ENCODE assay signal across 8 cellular contexts in the genomic region with DNA sequence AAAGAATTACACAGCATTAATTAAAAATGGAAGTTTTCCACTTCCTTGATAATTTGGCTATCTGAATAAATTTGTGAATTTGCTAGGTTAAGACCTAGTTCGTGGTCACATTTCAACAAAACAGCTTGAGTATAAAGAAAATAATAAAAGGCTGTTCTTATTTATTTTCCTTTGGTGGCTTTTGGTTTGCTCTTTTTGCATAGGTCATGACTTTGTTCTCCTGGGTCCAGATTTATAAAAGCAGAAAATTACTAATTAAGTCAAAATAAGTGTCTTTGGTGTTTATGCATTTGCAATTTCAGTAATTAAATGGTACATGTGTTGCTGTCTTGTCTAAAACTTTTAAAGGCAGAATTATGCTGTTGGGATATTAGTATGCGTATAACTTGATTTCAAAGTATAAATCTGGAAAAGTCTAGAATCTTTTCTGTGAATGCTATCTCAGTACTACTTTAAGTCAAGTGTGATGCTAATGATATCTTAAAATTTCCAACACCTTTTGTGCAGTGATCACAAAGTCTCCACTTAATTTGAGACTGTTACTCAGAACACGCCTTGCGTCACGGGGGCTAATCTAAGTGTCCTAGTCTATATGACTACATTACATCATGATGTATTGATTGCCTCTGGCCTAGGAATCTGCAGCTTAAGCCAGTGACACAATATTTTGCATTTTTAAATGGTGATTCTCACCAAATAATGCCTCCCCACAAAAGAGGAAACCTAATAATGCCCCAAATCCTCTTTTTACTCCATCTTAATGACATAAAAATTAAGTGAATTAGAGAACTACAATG. TPM values are rescaled to one million over a fixed set of nuclear protein-coding genes. Genes with fewer than 3 reads are reported as not detected.
DNase-seq lines count a peak whose midpoint lies in the region; ATAC-seq and TF ChIP-seq lines count a peak whose summit lies in the region.

No MANE protein-coding gene starts in this region.

- ATAC-seq in left lung (no peak), GM21576 (IDR thresholded peaks at IDR 0.05; ENCODE audit: unreplicated experiment) (no peak), HG03139 (IDR thresholded peaks at IDR 0.05; ENCODE audit: unreplicated experiment) (no peak)

- H2AFZ ChIP-seq in ACC112 (ENCODE audit: low read length, unreplicated experiment), result no peak overlapping the region

- peaks cover 66% of the 10 kb centered on the region for H3K79me2 ChIP-seq in ACC112 (ENCODE audit: control insufficient read depth, insufficient read depth, low read length, unreplicated experiment)

- no peaks in the 10 kb centered on the region for H3K9me3 ChIP-seq in left lung

- peak overlapping the region; percentile 89 for H3K4me3 Mint-ChIP-seq in activated T-helper 2 cell treated with anti-CD3 and anti-CD28 coated beads, Interferon-gamma antibody, Interleukin-2, Interleukin-4, amounts not matched to agents 10 μg/mL and 5 μg/mL and 100 μg/mL, durations not matched to agents 14 hours and 24 hours and 36 hours (ENCODE audit: low read depth)
- peak overlapping the region; percentile 89 for H3K4me3 Mint-ChIP-seq in type B pancreatic cell

- H3K27me3 Mint-ChIP-seq in activated T-helper 2 cell treated with anti-CD3 and anti-CD28 coated beads, Interferon-gamma antibody, Interleukin-2, Interleukin-4, amounts not matched to agents 10 μg/mL and 5 μg/mL and 100 μg/mL, durations not matched to agents 14 hours and 24 hours and 36 hours (ENCODE audit: low read depth), result no peaks in the 10 kb centered on the region
- no peaks in the 10 kb centered on the region for H3K27me3 Mint-ChIP-seq in type B pancreatic cell

- peak overlapping the region; percentile 93 for H3K4me3 ChIP-seq in ACC112 (ENCODE audit: low read depth, low read length)
- peak overlapping the region; percentile 62 for H3K4me3 ChIP-seq in HFF-Myc (replicated peaks; ENCODE audit: low read depth, low read length)
- peak overlapping the region; percentile 52 to 72 for H3K4me3 ChIP-seq in left lung

- intact Hi-C loops in activated T-helper 2 cell treated with anti-CD3 and anti-CD28 coated beads, Interferon-gamma antibody, Interleukin-2, Interleukin-4, amounts not matched to agents 10 μg/mL and 5 μg/mL and 100 μg/mL, durations not matched to agents 14 hours and 24 hours and 36 hours (cut with micrococcal nuclease), result loop anchor here (2.0 to 10.0 kb wide), 5 partner anchors 89 to 1501 kb away; a partner anchor contains a TSS
- intact Hi-C loops in left lung (cut with DNase I), result no loop called here

- TF ChIP-seq CTCF in HFF-Myc (IDR thresholded peaks at IDR 0.05; ENCODE audit: low read depth, low read length, missing control alignments) (no peak), left lung (IDR thresholded peaks at IDR 0.05) (no peak), type B pancreatic cell (conservative IDR thresholded peaks at IDR 0.05) (no peak)

- DNase-seq in HFF-Myc (ENCODE audit: extremely low read depth, low read depth), result no peak
- no peak for DNase-seq in activated T-helper 2 cell treated with anti-CD3 and anti-CD28 coated beads, Interferon-gamma antibody, Interleukin-2, Interleukin-4, amounts not matched to agents 10 μg/mL and 5 μg/mL and 100 μg/mL, durations not matched to agents 14 hours and 24 hours and 36 hours (ENCODE audit: low spot score)
- DNase-seq in left lung, result no peak
- DNase-seq in type B pancreatic cell (ENCODE audit: extremely low spot score, unreplicated experiment), result no peak
- DNase-seq in SW 1271 (lab: John Stamatoyannopoulos, UW), result no peak

- peaks cover 38% of the 10 kb centered on the region for H3K4me1 Mint-ChIP-seq in activated T-helper 2 cell treated with anti-CD3 and anti-CD28 coated beads, Interferon-gamma antibody, Interleukin-2, Interleukin-4, amounts not matched to agents 10 μg/mL and 5 μg/mL and 100 μg/mL, durations not matched to agents 14 hours and 24 hours and 36 hours (ENCODE audit: low read depth)
- peaks cover 50% of the 10 kb centered on the region for H3K4me1 Mint-ChIP-seq in type B pancreatic cell (ENCODE audit: unreplicated experiment)

- H3K27ac ChIP-seq in ACC112 (ENCODE audit: low read depth, low read length) (peak overlapping the region; percentile 5; the same call in 1 of the 2 replicates), left lung (peak overlapping the region; percentile 91 to 99)

- H3K27me3 ChIP-seq in ACC112 (ENCODE audit: insufficient read depth, low read length) (no peaks in the 10 kb centered on the region), left lung (no peaks in the 10 kb centered on the region)

- peak overlapping the region; percentile 94 for H3K27ac Mint-ChIP-seq in activated T-helper 2 cell treated with anti-CD3 and anti-CD28 coated beads, Interferon-gamma antibody, Interleukin-2, Interleukin-4, amounts not matched to agents 10 μg/mL and 5 μg/mL and 100 μg/mL, durations not matched to agents 14 hours and 24 hours and 36 hours
- H3K27ac Mint-ChIP-seq in type B pancreatic cell, result peak overlapping the region; percentile 95

- H3K36me3 Mint-ChIP-seq in activated T-helper 2 cell treated with anti-CD3 and anti-CD28 coated beads, Interferon-gamma antibody, Interleukin-2, Interleukin-4, amounts not matched to agents 10 μg/mL and 5 μg/mL and 100 μg/mL, durations not matched to agents 14 hours and 24 hours and 36 hours (ENCODE audit: low read depth), result peaks cover 56% of the 10 kb centered on the region
- peaks cover 32% of the 10 kb centered on the region for H3K36me3 Mint-ChIP-seq in type B pancreatic cell

- H3K9me3 Mint-ChIP-seq in activated T-helper 2 cell treated with anti-CD3 and anti-CD28 coated beads, Interferon-gamma antibody, Interleukin-2, Interleukin-4, amounts not matched to agents 10 μg/mL and 5 μg/mL and 100 μg/mL, durations not matched to agents 14 hours and 24 hours and 36 hours, result no peaks in the 10 kb centered on the region
- H3K9me3 Mint-ChIP-seq in type B pancreatic cell, result no peaks in the 10 kb centered on the region

- H3K36me3 ChIP-seq in ACC112 (ENCODE audit: insufficient read depth, low read length) (peaks cover 8% of the 10 kb centered on the region), left lung (peaks cover 0 to 7% of the 10 kb centered on the region in 2 donors)

- peaks cover 34% of the 10 kb centered on the region for H3K4me1 ChIP-seq in ACC112 (ENCODE audit: control insufficient read depth, insufficient read depth, low read length, unreplicated experiment)
- H3K4me1 ChIP-seq in left lung, result peaks cover 29 to 70% of the 10 kb centered on the region in 2 donors

RNA-seq across cellular contexts. Expression of a gene that starts 41.0 kb away (rescaled TPM):
- total RNA-seq in activated T-helper 2 cell treated with anti-CD3 and anti-CD28 coated beads, Interferon-gamma antibody, Interleukin-2, Interleukin-4, amounts not matched to agents 10 μg/mL and 5 μg/mL and 100 μg/mL, durations not matched to agents 14 hours and 24 hours and 36 hours, result 598 and 599 TPM in 2 replicates
- total RNA-seq in left lung (1,000 to 10,000 TPM in 1 of 2 donors, 100 to 1,000 TPM in 1; 723 to 1,158 TPM), type B pancreatic cell (ENCODE audit: low replicate concordance) (1,005 and 1,406 TPM in 2 replicates)

RNA-seq across cellular contexts. Expression of a gene that starts 42.9 kb away (rescaled TPM):
- total RNA-seq in activated T-helper 2 cell treated with anti-CD3 and anti-CD28 coated beads, Interferon-gamma antibody, Interleukin-2, Interleukin-4, amounts not matched to agents 10 μg/mL and 5 μg/mL and 100 μg/mL, durations not matched to agents 14 hours and 24 hours and 36 hours, result 1.7 and 1.9 TPM in 2 replicates
- total RNA-seq in left lung (1 to 10 TPM; 1.5 TPM), type B pancreatic cell (ENCODE audit: low replicate concordance) (1.7 and 6.1 TPM in 2 replicates)
